23 cellular contexts compared by ENCODE assay signal in genomic region chr1:15332525-15332924, GRCh38.
"Had no signal": no experiment of that assay in that cellular context is flagged by ENCODE, and none has a peak within 500 bp of the region (broad histone marks: within the 10 kb centered on the region; RNA-seq: fewer than 3 reads in every experiment).

No MANE protein-coding gene starts in this region.

- ATAC-seq: left ventricle myocardium superior; lower lobe of right lung; natural killer cell; pancreas; right lobe of liver; stimulated activated naive CD8-positive, alpha-beta T cell treated with anti-CD3 and anti-CD28 coated beads, Interleukin-15, amount 100 ng/mL, for 72 hours had no signal

- H3K4me1 Mint-ChIP-seq: stimulated activated naive CD8-positive, alpha-beta T cell treated with anti-CD3 and anti-CD28 coated beads, Interleukin-15, amount 100 ng/mL, for 72 hours had no signal

- H3K27ac ChIP-seq: colonic mucosa, esophagus muscularis mucosa, lower lobe of right lung, neutrophil, pancreas, right lobe of liver, tibial artery, upper lobe of left lung, uterus had no signal

- H3K4me3 Mint-ChIP-seq: immature natural killer cell; natural killer cell; neural crest cell; stimulated activated naive CD8-positive, alpha-beta T cell treated with anti-CD3 and anti-CD28 coated beads, Interleukin-15, amount 100 ng/mL, for 72 hours had no signal

- DNase-seq: colonic mucosa; dermis blood vessel endothelial cell; effector memory CD4-positive, alpha-beta T cell; hypothalamus; immature natural killer cell; left ventricle myocardium superior; natural killer cell; pancreas; retina; right lobe of liver; small intestine; stimulated activated CD4-positive, alpha-beta T cell treated with anti-CD3 and anti-CD28 coated beads, Interleukin-15, amount 100 ng/mL, for 24 hours; stimulated activated CD4-positive, alpha-beta T cell treated with anti-CD3 and anti-CD28 coated beads, Interleukin-4, amount 100 ng/mL, for 1 hour; stimulated activated CD8-positive, alpha-beta memory T cell treated with anti-CD3 and anti-CD28 coated beads, Interleukin-4, amount 100 ng/mL, for 48 hours; stimulated activated naive CD4-positive, alpha-beta T cell; stimulated activated naive CD8-positive, alpha-beta T cell treated with anti-CD3 and anti-CD28 coated beads, Interleukin-15, amount 100 ng/mL, for 72 hours; tibial artery; upper lobe of left lung; uterus had no signal

- H3K36me3 ChIP-seq: colonic mucosa, esophagus muscularis mucosa, lower lobe of right lung, neutrophil, pancreas, right lobe of liver, tibial artery, upper lobe of left lung, uterus had no signal

- H3K27ac Mint-ChIP-seq: immature natural killer cell; natural killer cell; stimulated activated naive CD8-positive, alpha-beta T cell treated with anti-CD3 and anti-CD28 coated beads, Interleukin-15, amount 100 ng/mL, for 72 hours had no signal

- H3K4me3 ChIP-seq: colonic mucosa, esophagus muscularis mucosa, lower lobe of right lung, pancreas, right lobe of liver, tibial artery, upper lobe of left lung, uterus had no signal

- H3K9me3 ChIP-seq: colonic mucosa, esophagus muscularis mucosa, lower lobe of right lung, neutrophil, pancreas, right lobe of liver, tibial artery, upper lobe of left lung, uterus had no signal

- H3K27me3 ChIP-seq: colonic mucosa, esophagus muscularis mucosa, pancreas, right lobe of liver, tibial artery, upper lobe of left lung, uterus had no signal

- H3K36me3 Mint-ChIP-seq: immature natural killer cell, natural killer cell had no signal

- H3K9me3 Mint-ChIP-seq: immature natural killer cell; natural killer cell; neural crest cell; stimulated activated naive CD8-positive, alpha-beta T cell treated with anti-CD3 and anti-CD28 coated beads, Interleukin-15, amount 100 ng/mL, for 72 hours had no signal
